Comparison of ENCODE assay signal across 23 cellular contexts in the genomic region with DNA sequence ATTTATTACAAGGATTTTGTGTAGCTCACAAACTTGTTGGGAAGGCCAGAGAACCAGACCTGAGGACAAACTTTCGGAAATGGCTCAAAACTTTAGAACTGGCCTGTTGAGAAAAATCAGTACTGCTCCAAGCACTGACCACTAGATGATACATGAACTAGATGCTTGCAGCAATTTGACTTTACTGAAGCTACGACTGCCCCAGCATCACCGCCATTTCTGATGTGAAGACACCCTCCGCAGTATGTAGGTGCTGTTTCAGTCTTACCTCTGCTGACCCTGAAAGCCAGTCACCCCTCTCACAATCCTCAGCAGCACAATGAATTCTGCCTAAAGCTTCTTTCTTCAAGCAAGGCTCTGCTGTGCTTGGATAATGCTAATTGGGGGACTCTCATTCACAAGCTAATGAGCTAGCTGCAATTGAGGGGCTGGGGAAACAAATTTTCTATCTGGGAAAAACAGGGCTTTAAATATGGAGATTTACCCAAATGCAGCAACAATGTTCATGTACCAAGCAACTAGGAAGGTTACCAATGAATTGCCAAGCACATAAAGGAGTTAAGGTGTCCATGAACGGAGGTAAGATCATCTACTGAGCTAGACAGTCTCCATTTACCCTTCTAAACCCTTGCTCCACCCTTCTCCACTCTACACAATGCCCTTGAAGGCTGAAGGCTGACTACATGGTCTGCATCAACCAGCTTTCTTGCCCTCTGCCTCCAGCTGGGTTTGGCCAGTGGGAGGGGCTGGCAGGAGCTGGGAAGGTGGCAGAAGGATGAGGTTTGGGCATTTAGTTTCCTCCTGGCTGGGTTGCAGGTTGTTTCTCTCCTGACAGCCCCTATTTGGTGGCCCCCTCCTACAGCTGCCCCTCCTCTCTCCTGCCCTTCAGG.
"Had no signal": no experiment of that assay in that cellular context is flagged by ENCODE, and none has a peak within 500 bp of the region (broad histone marks: within the 10 kb centered on the region; RNA-seq: fewer than 3 reads in every experiment).

No MANE protein-coding gene starts in this region.

- H3K36me3 ChIP-seq: left ventricle myocardium inferior, prostate gland, stomach, thoracic aorta, upper lobe of right lung had no signal

- H3K27ac Mint-ChIP-seq: activated CD4-positive, alpha-beta memory T cell treated with anti-CD3 and anti-CD28 coated beads, Interleukin-2, amount 10 ng/mL, durations not matched to agents 7 days and 5 days; activated T-helper 17 cell treated with anti-CD3 and anti-CD28 coated beads, Interleukin-2, amount 50 U/mL, for 72 hours; effector memory CD8-positive, alpha-beta T cell; immature natural killer cell; nephron progenitor cell had no signal

- H3K4me3 ChIP-seq: body of pancreas, hepatocyte, left ventricle myocardium inferior, prostate gland, skin epidermis, stomach, thoracic aorta, upper lobe of right lung had no signal

- H3K4me1 Mint-ChIP-seq: activated CD4-positive, alpha-beta memory T cell treated with anti-CD3 and anti-CD28 coated beads, Interleukin-2, amount 10 ng/mL, durations not matched to agents 7 days and 5 days; activated T-helper 17 cell treated with anti-CD3 and anti-CD28 coated beads, Interleukin-2, amount 50 U/mL, for 72 hours; immature natural killer cell had no signal

- H3K79me2 ChIP-seq: hepatocyte had no signal

- H3K9me3 ChIP-seq: body of pancreas, left ventricle myocardium inferior, prostate gland, stomach, thoracic aorta, upper lobe of right lung had no signal

- H2AFZ ChIP-seq: hepatocyte had no signal

- H3K36me3 Mint-ChIP-seq: immature natural killer cell had no signal

- H3K4me1 ChIP-seq: body of pancreas had no signal

- H3K4me2 ChIP-seq: hepatocyte had no signal

- DNase-seq: activated CD4-positive, alpha-beta memory T cell treated with anti-CD3 and anti-CD28 coated beads, Interleukin-2, amount 10 ng/mL, durations not matched to agents 7 days and 5 days; activated CD4-positive, alpha-beta T cell treated with anti-CD3 and anti-CD28 coated beads for 48 hours; activated CD4-positive, CD25-positive, alpha-beta regulatory T cell; activated naive CD4-positive, alpha-beta T cell; activated T-cell treated with anti-CD3 and anti-CD28 coated beads, Interleukin-2, amount 50 U/mL, for 1 hour; body of pancreas; caudate nucleus; effector memory CD8-positive, alpha-beta T cell; foreskin fibroblast; immature natural killer cell; kidney glomerular epithelial cell; left ventricle myocardium inferior; mammary epithelial cell; nephron progenitor cell; right cardiac atrium; stimulated activated CD4-positive, alpha-beta T cell treated with anti-CD3 and anti-CD28 coated beads, Interleukin-4, amount 100 ng/mL, for 1 hour; stomach; upper lobe of right lung had no signal

- ATAC-seq: activated T-helper 17 cell treated with anti-CD3 and anti-CD28 coated beads, Interleukin-2, amount 50 U/mL, for 72 hours; body of pancreas; effector memory CD8-positive, alpha-beta T cell; right cardiac atrium; upper lobe of right lung had no signal

- H3K27me3 ChIP-seq: body of pancreas, hepatocyte, stomach, upper lobe of right lung had no signal

- H3K9me3 Mint-ChIP-seq: activated T-helper 17 cell treated with anti-CD3 and anti-CD28 coated beads, Interleukin-2, amount 50 U/mL, for 72 hours; effector memory CD8-positive, alpha-beta T cell; immature natural killer cell had no signal

- H3K4me3 Mint-ChIP-seq: activated CD4-positive, alpha-beta memory T cell treated with anti-CD3 and anti-CD28 coated beads, Interleukin-2, amount 10 ng/mL, durations not matched to agents 7 days and 5 days; activated T-helper 17 cell treated with anti-CD3 and anti-CD28 coated beads, Interleukin-2, amount 50 U/mL, for 72 hours; effector memory CD8-positive, alpha-beta T cell; immature natural killer cell; nephron progenitor cell had no signal

- H3K27ac ChIP-seq: body of pancreas, hepatocyte, left ventricle myocardium inferior, prostate gland, skin epidermis, stomach, thoracic aorta, upper lobe of right lung had no signal
